In the genomic region with DNA sequence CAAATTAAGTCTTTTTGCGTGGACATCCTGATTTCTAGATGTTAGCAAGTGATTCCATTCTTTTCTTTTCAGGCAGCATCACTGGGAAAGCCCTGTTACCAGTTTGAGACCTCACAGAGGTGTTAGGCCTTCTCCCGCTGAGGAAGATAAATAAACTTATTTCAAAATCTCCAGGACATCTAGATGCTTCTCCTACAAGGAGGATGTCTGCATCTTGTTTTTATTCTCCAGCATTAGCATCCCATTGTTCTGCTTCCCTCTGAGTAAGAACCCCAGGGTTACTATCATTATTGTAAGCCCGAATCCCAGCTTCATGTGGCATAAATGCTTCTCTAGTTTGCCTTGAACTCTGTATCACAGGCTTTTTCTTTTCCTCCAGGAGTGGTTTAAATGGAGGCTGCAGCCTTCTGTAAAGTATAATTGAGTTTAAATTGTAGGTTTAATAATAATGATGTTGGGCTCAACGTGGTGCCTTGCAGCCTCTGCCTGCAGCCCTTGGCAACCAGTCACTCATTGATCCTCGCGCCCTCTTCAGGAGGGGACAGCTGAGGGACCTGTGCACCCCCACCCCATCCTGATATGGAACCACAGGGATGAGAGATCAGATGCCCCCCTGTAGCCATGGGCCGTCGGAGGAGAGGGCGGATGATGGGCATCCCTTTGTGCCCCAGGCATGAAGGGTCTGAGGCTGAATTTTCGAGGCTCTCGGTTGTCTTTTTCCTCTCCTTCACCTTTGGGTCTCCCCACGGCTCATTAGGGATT, we compare ENCODE assay signal across 22 cellular contexts.
"Had no signal": no experiment of that assay in that cellular context is flagged by ENCODE, and none has a peak within 500 bp of the region (broad histone marks: within the 10 kb centered on the region; RNA-seq: fewer than 3 reads in every experiment).

No MANE protein-coding gene starts in this region.

- H3K36me3 ChIP-seq: esophagus muscularis mucosa, left lung, neutrophil, ovary, right atrium auricular region, thoracic aorta, vagina had no signal

- DNase-seq: activated CD4-positive, alpha-beta T cell treated with anti-CD3 and anti-CD28 coated beads for 36 hours; activated CD4-positive, alpha-beta T cell treated with anti-CD3 and anti-CD28 coated beads, Interleukin-2, amount 50 U/mL, for 4 hours; activated CD8-positive, alpha-beta memory T cell treated with anti-CD3 and anti-CD28 coated beads for 24 hours; activated CD8-positive, alpha-beta memory T cell treated with anti-CD3 and anti-CD28 coated beads, Interleukin-2, amount 50 U/mL, for 48 hours; activated naive CD4-positive, alpha-beta T cell treated with Interleukin-2 at 50 U/mL for 16 hours; activated naive CD8-positive, alpha-beta T cell treated with anti-CD3 and anti-CD28 coated beads for 36 hours; activated T-cell treated with anti-CD3 and anti-CD28 coated beads, Interleukin-2, amount 50 U/mL, for 48 hours; effector memory CD8-positive, alpha-beta T cell; hypothalamus; immature natural killer cell; left lung; naive thymus-derived CD8-positive, alpha-beta T cell; ovary; psoas muscle; stimulated activated CD4-positive, alpha-beta T cell treated with anti-CD3 and anti-CD28 coated beads, Interleukin-4, amount 100 ng/mL, for 24 hours; stimulated activated naive CD4-positive, alpha-beta T cell treated with Interleukin-2 at 50 U/mL for 16 hours had no signal

- H3K27me3 ChIP-seq: esophagus muscularis mucosa, left lung, neutrophil, ovary, right atrium auricular region, vagina had no signal

- H3K4me3 ChIP-seq: esophagus muscularis mucosa, left lung, lung, ovary, psoas muscle, right atrium auricular region, thoracic aorta, vagina had no signal

- ATAC-seq: activated CD4-positive, alpha-beta T cell treated with anti-CD3 and anti-CD28 coated beads for 36 hours; left lung; naive thymus-derived CD8-positive, alpha-beta T cell; psoas muscle had no signal

- H3K4me1 ChIP-seq: left lung, psoas muscle had no signal

- H3K9me3 ChIP-seq: esophagus muscularis mucosa, left lung, neutrophil, ovary, psoas muscle, right atrium auricular region, thoracic aorta, vagina had no signal

- H3K27ac ChIP-seq: esophagus muscularis mucosa, left lung, neutrophil, ovary, psoas muscle, right atrium auricular region, thoracic aorta, vagina had no signal
